In the genomic region with DNA sequence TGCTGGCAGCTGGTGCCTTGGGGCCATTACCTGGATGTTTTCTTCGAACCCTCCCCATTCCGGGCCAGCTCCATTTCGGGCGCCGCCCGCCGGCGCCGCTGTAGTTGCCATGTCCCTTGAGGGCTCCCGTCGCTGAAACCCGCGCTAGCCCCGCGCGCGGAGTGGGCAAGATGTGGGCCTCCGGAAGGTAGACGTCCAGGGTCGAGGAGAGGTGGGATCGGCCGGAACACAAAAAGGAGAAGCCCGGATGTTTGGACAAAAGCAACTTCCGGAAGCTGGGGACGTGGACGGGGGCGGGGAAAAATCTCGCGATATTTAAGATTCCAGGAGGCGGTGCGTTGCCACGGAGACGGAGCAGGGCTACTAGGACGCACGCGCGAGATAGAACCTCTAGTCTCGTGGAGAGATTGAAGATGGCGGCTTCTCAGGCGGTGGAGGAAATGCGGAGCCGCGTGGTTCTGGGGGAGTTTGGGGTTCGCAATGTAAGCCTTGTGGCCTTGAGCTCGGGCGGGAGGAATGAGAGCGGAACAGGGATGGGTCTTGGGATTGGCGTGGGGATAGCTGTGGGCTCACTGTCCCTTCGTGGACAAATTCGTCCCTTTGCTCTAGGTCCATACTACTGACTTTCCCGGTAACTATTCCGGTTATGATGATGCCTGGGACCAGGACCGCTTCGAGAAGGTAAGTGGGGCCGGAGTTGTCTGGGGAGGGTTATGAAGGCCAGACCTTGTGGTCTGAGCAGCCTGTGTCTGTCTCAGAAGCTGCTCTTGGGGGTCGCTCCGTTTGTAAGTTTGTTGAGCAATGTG, we compare ENCODE assay signal across 8 cellular contexts. TPM values are rescaled to one million over a fixed set of nuclear protein-coding genes. Genes with fewer than 3 reads are reported as not detected.
A peak's percentile ranks its signal among the peaks of the same experiment; 100 is the strongest.
DNase-seq lines count a peak whose midpoint lies in the region; ATAC-seq and TF ChIP-seq lines count a peak whose summit lies in the region.

A gene with protein sequence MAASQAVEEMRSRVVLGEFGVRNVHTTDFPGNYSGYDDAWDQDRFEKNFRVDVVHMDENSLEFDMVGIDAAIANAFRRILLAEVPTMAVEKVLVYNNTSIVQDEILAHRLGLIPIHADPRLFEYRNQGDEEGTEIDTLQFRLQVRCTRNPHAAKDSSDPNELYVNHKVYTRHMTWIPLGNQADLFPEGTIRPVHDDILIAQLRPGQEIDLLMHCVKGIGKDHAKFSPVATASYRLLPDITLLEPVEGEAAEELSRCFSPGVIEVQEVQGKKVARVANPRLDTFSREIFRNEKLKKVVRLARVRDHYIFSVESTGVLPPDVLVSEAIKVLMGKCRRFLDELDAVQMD (plus strand): TSS at position 393 of the 806 bp plus-strand sequence. CDS start 21 bp downstream, at position 414.
A gene (minus strand): TSS at position 230 of the 806 bp plus-strand sequence. CDS start 119 bp downstream, at position 111.

- H3K9me3 Mint-ChIP-seq in activated CD4-positive, alpha-beta T cell treated with anti-CD3 and anti-CD28 coated beads, Interleukin-2, amount 10 ng/mL, durations not matched to agents 7 days and 5 days = no peaks in the 10 kb centered on the region

- peaks cover 29 to 55% of the 10 kb centered on the region in 2 donors for H3K4me1 ChIP-seq in left lung

- H3K27ac ChIP-seq in left lung = peak within 1 kb of the TSS; percentile 85 to 90

- peak; percentile 57 to 96 (median 94) for DNase-seq in C1 segment of cervical spinal cord (lab: John Stamatoyannopoulos, UW)
- DNase-seq in NCI-H69 (lab: John Stamatoyannopoulos, UW) = peak; percentile 99
- DNase-seq in activated CD4-positive, alpha-beta T cell treated with anti-CD3 and anti-CD28 coated beads, Interleukin-2, amount 10 ng/mL, durations not matched to agents 7 days and 5 days = peak; percentile 98
- DNase-seq in dermis blood vessel endothelial cell = peak; percentile 99
- DNase-seq in left lung = peak; percentile 95 to 98
- peak; percentile 92 to 97 for DNase-seq in stimulated activated CD4-positive, alpha-beta T cell treated with anti-CD3 and anti-CD28 coated beads, Interleukin-2, amount 100 ng/mL, for 48 hours

- H3K4me1 Mint-ChIP-seq in activated CD4-positive, alpha-beta T cell treated with anti-CD3 and anti-CD28 coated beads, Interleukin-2, amount 10 ng/mL, durations not matched to agents 7 days and 5 days = peaks cover 27% of the 10 kb centered on the region

- CTCF ChIA-PET in activated CD4-positive, alpha-beta T cell treated with anti-CD3 and anti-CD28 coated beads, Interleukin-2, amount 10 ng/mL, durations not matched to agents 7 days and 5 days (lab: Charles Lee) = interaction anchor here (0.6 to 3.0 kb wide), 7 partner anchors 10 to 1596 kb away, joined by 3 to 28 read pairs (median 3); a partner anchor contains a TSS

- peak; percentile 90 for ATAC-seq in GM19351 (IDR thresholded peaks at IDR 0.05; ENCODE audit: unreplicated experiment)
- ATAC-seq in HG03521 (IDR thresholded peaks at IDR 0.05; ENCODE audit: unreplicated experiment) = peak; percentile 89
- ATAC-seq in left lung = peak; percentile 92

- H3K4me3 Mint-ChIP-seq in activated CD4-positive, alpha-beta T cell treated with anti-CD3 and anti-CD28 coated beads, Interleukin-2, amount 10 ng/mL, durations not matched to agents 7 days and 5 days = no peak within 1 kb of the TSS

- no peak within 1 kb of the TSS for H3K27ac Mint-ChIP-seq in activated CD4-positive, alpha-beta T cell treated with anti-CD3 and anti-CD28 coated beads, Interleukin-2, amount 10 ng/mL, durations not matched to agents 7 days and 5 days

- POLR2A ChIA-PET in activated CD4-positive, alpha-beta T cell treated with anti-CD3 and anti-CD28 coated beads, Interleukin-2, amount 10 ng/mL, durations not matched to agents 7 days and 5 days (lab: Charles Lee) = interaction anchor here (0.6 kb wide), 1 partner anchor 68 kb away, joined by 3 read pairs; no protein-coding TSS in a partner anchor

- peaks cover 44% of the 10 kb centered on the region for H3K36me3 Mint-ChIP-seq in activated CD4-positive, alpha-beta T cell treated with anti-CD3 and anti-CD28 coated beads, Interleukin-2, amount 10 ng/mL, durations not matched to agents 7 days and 5 days (ENCODE audit: low read depth)

- no peaks in the 10 kb centered on the region for H3K27me3 Mint-ChIP-seq in activated CD4-positive, alpha-beta T cell treated with anti-CD3 and anti-CD28 coated beads, Interleukin-2, amount 10 ng/mL, durations not matched to agents 7 days and 5 days

- peaks cover 0 to 68% of the 10 kb centered on the region in 2 donors for H3K36me3 ChIP-seq in left lung

- no peaks in the 10 kb centered on the region for H3K27me3 ChIP-seq in left lung

- H3K4me3 ChIP-seq in left lung = peak within 1 kb of the TSS; percentile 73 to 96

- intact Hi-C loops in left lung (cut with DNase I) = no loop called here

- no peaks in the 10 kb centered on the region for H3K9me3 ChIP-seq in left lung

- no peak for TF ChIP-seq CTCF in left lung (IDR thresholded peaks at IDR 0.05)

RNA-seq across cellular contexts. Expression of the first gene that starts in this region (rescaled TPM):
- total RNA-seq in activated CD4-positive, alpha-beta T cell treated with anti-CD3 and anti-CD28 coated beads, Interleukin-2, amount 10 ng/mL, durations not matched to agents 7 days and 5 days = 10 to 100 TPM; 23.1 to 33.4 TPM
- total RNA-seq in dermis blood vessel endothelial cell (21.3 and 36.2 TPM in 2 replicates), left lung (10 to 100 TPM; 31.9 to 46.3 TPM)

RNA-seq across cellular contexts. Expression of the second gene that starts in this region (rescaled TPM):
- total RNA-seq in activated CD4-positive, alpha-beta T cell treated with anti-CD3 and anti-CD28 coated beads, Interleukin-2, amount 10 ng/mL, durations not matched to agents 7 days and 5 days = 10 to 100 TPM; 68.1 to 71.7 TPM
- 135 and 149 TPM in 2 replicates for total RNA-seq in dermis blood vessel endothelial cell
- 100 to 1,000 TPM; 101 to 128 TPM for total RNA-seq in left lung

Comparison
In these comparisons a context has a peak if more than half of its experiments do, and no peak if none do; other contexts are left out.
1. Peak in every context shown above with its lines: DNase-seq, ATAC-seq, H3K4me3 ChIP-seq and H3K27ac ChIP-seq.